16 cellular contexts compared by ENCODE assay signal in genomic region chr17:2194778-2195417, GRCh38.
DNase-seq lines count a peak whose midpoint lies in the region; ATAC-seq and TF ChIP-seq lines count a peak whose summit lies in the region.
"Had no signal": no experiment of that assay in that cellular context is flagged by ENCODE, and none has a peak within 500 bp of the region (broad histone marks: within the 10 kb centered on the region; RNA-seq: fewer than 3 reads in every experiment).

No MANE protein-coding gene starts in this region.

- H3K36me3 ChIP-seq in A673 (ENCODE audit: insufficient read depth, low read length, poor library complexity, severe bottlenecking): peaks cover 3% of the 10 kb centered on the region
- no peaks in the 10 kb centered on the region for H3K36me3 ChIP-seq in upper lobe of right lung
- H3K36me3 ChIP-seq: prostate gland had no signal

- ATAC-seq in WTC11: peak; percentile 94
- ATAC-seq in upper lobe of right lung: no peak
- no peak for ATAC-seq in GM18861 (IDR thresholded peaks at IDR 0.05; ENCODE audit: unreplicated experiment)
- ATAC-seq: left colon had no signal

- BruUV-seq in A673 (replicated peaks; lab: Mats Ljungman, UMichigan): no TSS peak

- H3K27me3 ChIP-seq in A673 (replicated peaks; ENCODE audit: insufficient read depth, low read depth, low read length, poor library complexity): no peaks in the 10 kb centered on the region
- no peaks in the 10 kb centered on the region for H3K27me3 ChIP-seq in upper lobe of right lung

- intact Hi-C loops in A673 (cut with micrococcal nuclease; ENCODE audit: unreplicated experiment): no loop called here
- intact Hi-C loops in upper lobe of right lung (cut with DNase I): no loop called here

- no peaks in the 10 kb centered on the region for H3K9me3 Mint-ChIP-seq in WTC11
- H3K9me3 Mint-ChIP-seq: activated naive CD4-positive, alpha-beta T cell treated with anti-CD3 and anti-CD28 coated beads, Interleukin-2, amount 50 U/mL, for 72 hours; central memory CD8-positive, alpha-beta T cell had no signal

- CTCF ChIA-PET in A673 (lab: Charles Lee): no interaction called here
- CTCF ChIA-PET in WTC11 (lab: Charles Lee): interaction anchor here (1.3 kb wide), 1 partner anchor 137 kb away, joined by 4 read pairs; no protein-coding TSS in a partner anchor

- no peaks in the 10 kb centered on the region for H3K36me3 Mint-ChIP-seq in WTC11

- H3K27me3 Mint-ChIP-seq in WTC11 (ENCODE audit: low read depth): no peaks in the 10 kb centered on the region
- H3K27me3 Mint-ChIP-seq: B cell; central memory CD8-positive, alpha-beta T cell had no signal

- no peak overlapping the region; the same call in 1 of the 2 replicates for H3K4me3 Mint-ChIP-seq in WTC11
- H3K4me3 Mint-ChIP-seq: central memory CD8-positive, alpha-beta T cell had no signal

- no peak overlapping the region for H3K4me3 ChIP-seq in A673 (ENCODE audit: low read depth, low read length, poor library complexity, severe bottlenecking)
- no peak overlapping the region for H3K4me3 ChIP-seq in upper lobe of right lung
- H3K4me3 ChIP-seq: prostate gland had no signal

- H3K27ac ChIP-seq in A673 (ENCODE audit: low read depth, low read length, poor library complexity, severe bottlenecking): peak overlapping the region; percentile 3
- no peak overlapping the region for H3K27ac ChIP-seq in upper lobe of right lung
- H3K27ac ChIP-seq: prostate gland, WERI-Rb-1 had no signal

- peaks cover 46% of the 10 kb centered on the region for H3K4me1 Mint-ChIP-seq in WTC11

- TF ChIP-seq CTCF in A673 (conservative IDR thresholded peaks at IDR 0.05; ENCODE audit: low read depth, low read length) (no peak), WTC11 (IDR thresholded peaks at IDR 0.05) (no peak), upper lobe of right lung (IDR thresholded peaks at IDR 0.05) (no peak)

- H3K9me3 ChIP-seq in A673 (ENCODE audit: low read depth, low read length, poor library complexity, severe bottlenecking): no peaks in the 10 kb centered on the region
- H3K9me3 ChIP-seq in upper lobe of right lung: no peaks in the 10 kb centered on the region
- H3K9me3 ChIP-seq: prostate gland had no signal

- H3K27ac Mint-ChIP-seq in WTC11: peak overlapping the region; percentile 57
- H3K27ac Mint-ChIP-seq: B cell had no signal

- POLR2A ChIA-PET in A673 (lab: Charles Lee; ENCODE audit: low non-redundant PET) (interaction anchor here (0.5 kb wide), 1 partner anchor 27 kb away, joined by 5 read pairs; no protein-coding TSS in a partner anchor), WTC11 (lab: Charles Lee) (interaction anchor here (0.7 kb wide), 1 partner anchor 49 kb away, joined by 3 read pairs; no protein-coding TSS in a partner anchor)

- H3K4me1 ChIP-seq in A673 (ENCODE audit: insufficient read depth, low read length, poor library complexity, severe bottlenecking): peaks cover 28% of the 10 kb centered on the region
- peaks cover 30% of the 10 kb centered on the region for H3K4me1 ChIP-seq in upper lobe of right lung
- H3K4me1 ChIP-seq: prostate gland had no signal

- peak; percentile 39 for DNase-seq in A673 (ENCODE audit: low spot score)
- peak; percentile 90 for DNase-seq in ELF-1 (ENCODE audit: low read depth, low spot score)
- DNase-seq in WTC11 (ENCODE audit: low spot score): peak; percentile 79
- peak; percentile 84 for DNase-seq in iPS-NIHi11 (ENCODE audit: low spot score)
- DNase-seq in upper lobe of right lung: no peak
- DNase-seq in germinal center (ENCODE audit: low spot score): no peak
- no peak for DNase-seq in amniotic stem cell (lab: John Stamatoyannopoulos, UW)
- DNase-seq: glutamatergic neuron, left colon, NCI-H226, WERI-Rb-1 had no signal

TF ChIP-seq in WTC11, 78 proteins besides CTCF, POLR2A, EP300 and RAD21 (continues in another document):
- TF ChIP-seq ESRRA (CRISPR knock-in tag; IDR thresholded peaks at IDR 0.05; ENCODE audit: borderline replicate concordance) (no peak), MAX (CRISPR knock-in tag; IDR thresholded peaks at IDR 0.05) (no peak), ZNF532 (CRISPR knock-in tag; IDR thresholded peaks at IDR 0.05; ENCODE audit: borderline replicate concordance) (no peak), ZSCAN18 (CRISPR knock-in tag; IDR thresholded peaks at IDR 0.05) (no peak), PREB (CRISPR knock-in tag; IDR thresholded peaks at IDR 0.05; ENCODE audit: borderline replicate concordance) (no peak), ZNF121 (CRISPR knock-in tag; IDR thresholded peaks at IDR 0.05) (no peak), NFATC4 (CRISPR knock-in tag; IDR thresholded peaks at IDR 0.05) (no peak), ELF4 (CRISPR knock-in tag; IDR thresholded peaks at IDR 0.05; ENCODE audit: low read depth) (no peak), FOXP4 (CRISPR knock-in tag; IDR thresholded peaks at IDR 0.05) (no peak), IRF1 (CRISPR knock-in tag; IDR thresholded peaks at IDR 0.05) (no peak)

Comparison
In these comparisons a context has a peak if more than half of its experiments do, and no peak if none do; other contexts are left out.
1. DNase-seq: peak in A673 (single experiment), ELF-1 (single experiment), WTC11 (single experiment) and iPS-NIHi11 (single experiment); none in upper lobe of right lung (single experiment), germinal center (single experiment) and amniotic stem cell (single experiment).